ENCODE assay signal across 18 cellular contexts in genomic region chr4:28463184-28463690, GRCh38.
"Had no signal": no experiment of that assay in that cellular context is flagged by ENCODE, and none has a peak within 500 bp of the region (broad histone marks: within the 10 kb centered on the region; RNA-seq: fewer than 3 reads in every experiment).

No MANE protein-coding gene starts in this region.

- FAIRE-seq: endothelial cell of umbilical vein had no signal

- DNase-seq: activated CD4-positive, alpha-beta T cell treated with anti-CD3 and anti-CD28 coated beads for 1 hour; activated CD8-positive, alpha-beta memory T cell treated with anti-CD3 and anti-CD28 coated beads, Interleukin-2, amount 50 U/mL, for 4 hours; activated CD8-positive, alpha-beta T cell treated with anti-CD3 and anti-CD28 coated beads for 36 hours; activated naive CD4-positive, alpha-beta T cell treated with anti-CD3 and anti-CD28 coated beads for 36 hours; adrenal gland; caudate nucleus; colonic mucosa; effector CD4-positive, alpha-beta T cell; hypothalamus; left colon; psoas muscle; stimulated activated CD4-positive, alpha-beta T cell treated with anti-CD3 and anti-CD28 coated beads, Interleukin-4, amount 100 ng/mL, for 1 hour; T-helper 9 cell; testis; upper lobe of right lung had no signal

- H3K27me3 Mint-ChIP-seq: activated CD8-positive, alpha-beta T cell treated with anti-CD3 and anti-CD28 coated beads for 36 hours; natural killer cell treated with Interleukin-12 subunit alpha and Interleukin-12 subunit beta and Interleukin-15 and Interleukin-18, amount 100 ng/mL, for 72 hours; stimulated activated naive CD8-positive, alpha-beta T cell treated with anti-CD3 and anti-CD28 coated beads, Interleukin-15, Interleukin-2, amounts not matched to agents 100 ng/mL and 50 ng/mL, for 24 hours had no signal

- H3K36me3 ChIP-seq: adrenal gland, colonic mucosa, upper lobe of right lung had no signal

- H3K4me3 Mint-ChIP-seq: activated CD8-positive, alpha-beta T cell treated with anti-CD3 and anti-CD28 coated beads for 36 hours; activated naive CD4-positive, alpha-beta T cell treated with anti-CD3 and anti-CD28 coated beads for 36 hours; natural killer cell treated with Interleukin-12 subunit alpha and Interleukin-12 subunit beta and Interleukin-15 and Interleukin-18, amount 100 ng/mL, for 72 hours; stimulated activated naive CD8-positive, alpha-beta T cell treated with anti-CD3 and anti-CD28 coated beads, Interleukin-15, Interleukin-2, amounts not matched to agents 100 ng/mL and 50 ng/mL, for 24 hours had no signal

- H3K27ac Mint-ChIP-seq: activated CD8-positive, alpha-beta T cell treated with anti-CD3 and anti-CD28 coated beads for 36 hours; activated naive CD4-positive, alpha-beta T cell treated with anti-CD3 and anti-CD28 coated beads for 36 hours; natural killer cell treated with Interleukin-12 subunit alpha and Interleukin-12 subunit beta and Interleukin-15 and Interleukin-18, amount 100 ng/mL, for 72 hours; stimulated activated naive CD8-positive, alpha-beta T cell treated with anti-CD3 and anti-CD28 coated beads, Interleukin-15, Interleukin-2, amounts not matched to agents 100 ng/mL and 50 ng/mL, for 24 hours had no signal

- H3K9me3 ChIP-seq: adrenal gland, colonic mucosa, psoas muscle, testis, upper lobe of right lung had no signal

- H3K4me1 ChIP-seq: adrenal gland, colonic mucosa, psoas muscle, testis, upper lobe of right lung had no signal

- H3K4me3 ChIP-seq: adrenal gland, colonic mucosa, psoas muscle, testis, upper lobe of right lung had no signal

- H3K9me3 Mint-ChIP-seq: activated CD8-positive, alpha-beta T cell treated with anti-CD3 and anti-CD28 coated beads for 36 hours had no signal

- H3K36me3 Mint-ChIP-seq: natural killer cell treated with Interleukin-12 subunit alpha and Interleukin-12 subunit beta and Interleukin-15 and Interleukin-18, amount 100 ng/mL, for 72 hours had no signal

- H3K27me3 ChIP-seq: adrenal gland, colonic mucosa, testis, upper lobe of right lung had no signal

- H3K27ac ChIP-seq: adrenal gland, colonic mucosa, psoas muscle, testis, upper lobe of right lung had no signal
